In genomic region chr19:56314584-56315075, GRCh38 we compare ENCODE assay signal across 8 cellular contexts. TPM values are rescaled to one million over a fixed set of nuclear protein-coding genes. Genes with fewer than 3 reads are reported as not detected.
DNase-seq lines count a peak whose midpoint lies in the region; ATAC-seq and TF ChIP-seq lines count a peak whose summit lies in the region.

Gene ZSCAN5A, minus strand, starts transcription at chr19:56314839. Its CDS starts 89,793 bp downstream, at chr19:56225046.

- no peaks in the 10 kb centered on the region for H3K9me3 ChIP-seq in esophagus squamous epithelium

- peak within 1 kb of the TSS; percentile 70 for H2AFZ ChIP-seq in GM23338

- TF ChIP-seq CTCF in GM23338 (conservative IDR thresholded peaks at IDR 0.05; ENCODE audit: low read depth in 2 of 2) (no peak), esophagus squamous epithelium (IDR thresholded peaks at IDR 0.05) (no peak)

- intact Hi-C loops in esophagus squamous epithelium (cut with DNase I): no loop called here

- H3K27ac ChIP-seq in GM23338 (ENCODE audit: low read depth): peak within 1 kb of the TSS; percentile 33
- peak within 1 kb of the TSS; percentile 95 to 99 (median 96) for H3K27ac ChIP-seq in esophagus squamous epithelium

- H3K27me3 Mint-ChIP-seq in GM23338 (ENCODE audit: insufficient read depth, low read depth, poor library complexity): peaks cover 7% of the 10 kb centered on the region

- H3K4me3 ChIP-seq in GM23338 (peak within 1 kb of the TSS; percentile 51), esophagus squamous epithelium (peak within 1 kb of the TSS; percentile 51 to 92 (median 74))

- H3F3A ChIP-seq in GM23338 (replicated peaks; ENCODE audit: low read depth): 0 out of 2 replicates have a peak, but pooled peaks cover 2% of the 10 kb centered on the region

- no peaks in the 10 kb centered on the region for H3K79me2 ChIP-seq in GM23338 (replicated peaks; ENCODE audit: insufficient read depth)

- 0 to 3% methylated on average over 11 to 15 of the region's 34 CpGs for WGBS in esophagus squamous epithelium, 2 donors

- H3K27me3 ChIP-seq in GM23338 (ENCODE audit: insufficient read depth) (no peaks in the 10 kb centered on the region), esophagus squamous epithelium (no peaks in the 10 kb centered on the region)

- H3K27ac Mint-ChIP-seq in GM23338: peak within 1 kb of the TSS; percentile 99

- ATAC-seq in GM23338: peak; percentile 84

- DNase-seq in Daoy (ENCODE audit: low read depth): peak; percentile 97
- DNase-seq in GM23338 (ENCODE audit: low spot score): peak; percentile 94
- DNase-seq in Kasumi-1 (lab: John Stamatoyannopoulos, UW): peak; percentile 94 to 96
- DNase-seq in RKO (ENCODE audit: low spot score): peak; percentile 91
- DNase-seq in activated T-helper 1 cell treated with Interleukin-2 at 50 U/mL for 16 hours (ENCODE audit: low read depth): peak; percentile 94
- peak; percentile 97 for DNase-seq in esophagus squamous epithelium (lab: John Stamatoyannopoulos, UW)
- DNase-seq in myocyte (ENCODE audit: low read depth): peak; percentile 97
- peak; percentile 96 to 97 for DNase-seq in stimulated activated CD8-positive, alpha-beta memory T cell treated with anti-CD3 and anti-CD28 coated beads, Interleukin-7, amount 100 ng/mL, for 4 hours (ENCODE audit: low read depth in 2 of 2)

- H3K4me1 Mint-ChIP-seq in GM23338: peaks cover 10% of the 10 kb centered on the region

- H3K4me1 ChIP-seq in GM23338 (ENCODE audit: insufficient read depth) (no peaks in the 10 kb centered on the region), esophagus squamous epithelium (peaks cover 4 to 25% (median 5%) of the 10 kb centered on the region in 3 donors)

- no peaks in the 10 kb centered on the region for H3K9me2 ChIP-seq in GM23338 (ENCODE audit: insufficient read depth)

- TF ChIP-seq POLR2A in esophagus squamous epithelium (IDR thresholded peaks at IDR 0.05): peak in 2 of 4 donors; percentile 35 to 41

- peak within 1 kb of the TSS; percentile 90 for H3K4me2 ChIP-seq in GM23338

- no peaks in the 10 kb centered on the region for H4K20me1 ChIP-seq in GM23338 (replicated peaks; ENCODE audit: insufficient read depth)

- H3K36me3 ChIP-seq in GM23338 (ENCODE audit: insufficient read depth) (no peaks in the 10 kb centered on the region), esophagus squamous epithelium (peaks cover 0 to 16% (median 0%) of the 10 kb centered on the region in 3 donors)

- peak within 1 kb of the TSS; percentile 92 for H3K4me3 Mint-ChIP-seq in GM23338

- H3K36me3 Mint-ChIP-seq in GM23338 (ENCODE audit: low read depth): peaks cover 12% of the 10 kb centered on the region

- H3K9me3 Mint-ChIP-seq in GM23338: peaks cover 2% of the 10 kb centered on the region

TF ChIP-seq in GM23338, 12 proteins besides CTCF, POLR2A, EP300 and RAD21 (continues in another document):
- no peak for TF ChIP-seq REST (IDR thresholded peaks at IDR 0.05; ENCODE audit: unreplicated experiment)
- TF ChIP-seq JUNB (IDR thresholded peaks at IDR 0.05; ENCODE audit: unreplicated experiment): no peak
- peak; percentile 96 for TF ChIP-seq CREB1 (CRISPR knock-in tag; IDR thresholded peaks at IDR 0.05; ENCODE audit: low read depth)
- no peak for TF ChIP-seq EZH2phosphoT487 (IDR thresholded peaks at IDR 0.05; ENCODE audit: unreplicated experiment)
- TF ChIP-seq STAT1 (IDR thresholded peaks at IDR 0.05; ENCODE audit: unreplicated experiment): no peak
- no peak for TF ChIP-seq ZNF114 (CRISPR knock-in tag; IDR thresholded peaks at IDR 0.05)
- no peak for TF ChIP-seq NANOG (IDR thresholded peaks at IDR 0.05; ENCODE audit: borderline replicate concordance)
- TF ChIP-seq ZNF462 (CRISPR knock-in tag; IDR thresholded peaks at IDR 0.05): no peak
- no peak for TF ChIP-seq EZH2 (IDR thresholded peaks at IDR 0.05; ENCODE audit: low read depth, unreplicated experiment)
- TF ChIP-seq POLR2AphosphoS5 (IDR thresholded peaks at IDR 0.05; ENCODE audit: low read depth): no peak

RNA-seq across cellular contexts. Expression of gene ZSCAN5A, which starts in this region (rescaled TPM):
- 20.7 TPM in 2 replicates for total RNA-seq in Daoy (2014; rRNA removed; shearing (Covaris generic))
- total RNA-seq in GM23338 (2014; rRNA removed; shearing (Covaris generic)): 7.5 and 12.5 TPM in 2 replicates
- 4.5 and 10.2 TPM in 2 replicates for polyA plus RNA-seq in GM23338 (2016; fragmentation: Nextera tagmentation; extraction: Ambion mirVana)
- 10 to 100 TPM in 1 of 4 donors, 1 to 10 TPM in 3; 2.8 to 13.2 (median 6.8) TPM for total RNA-seq in esophagus squamous epithelium
- total RNA-seq in myocyte: 4.8 and 33.1 TPM in 2 replicates
- polyA plus RNA-seq in myocyte (2012): 9.7 TPM

Comparison
In these comparisons a context has a peak if more than half of its experiments do, and no peak if none do; other contexts are left out.
1. Peak in every context shown above with its lines: DNase-seq, ATAC-seq, H3K4me3 ChIP-seq and H3K27ac ChIP-seq.